ENCODE assay signal across 10 cellular contexts in genomic region chr18:48943333-48943732, GRCh38.
DNase-seq lines count a peak whose midpoint lies in the region; ATAC-seq and TF ChIP-seq lines count a peak whose summit lies in the region.
"Had no signal": no experiment of that assay in that cellular context is flagged by ENCODE, and none has a peak within 500 bp of the region (broad histone marks: within the 10 kb centered on the region; RNA-seq: fewer than 3 reads in every experiment).

No MANE protein-coding gene starts in this region.

- H3K4me1 ChIP-seq in HEK293 (ENCODE audit: control insufficient read depth, insufficient read depth, low read length) (peaks cover 83% of the 10 kb centered on the region), muscle layer of duodenum (ENCODE audit: control insufficient read depth in 1 of 2, insufficient read depth in 2 of 2, low read length in 2 of 2) (peaks cover 42 to 82% of the 10 kb centered on the region in 2 donors)

- CTCF ChIA-PET in HEK293 (lab: Yijun Ruan, JAX) = interaction anchor here (0.6 kb wide), 1 partner anchor 9 kb away, joined by 3 read pairs; no protein-coding TSS in a partner anchor

- H3K36me3 ChIP-seq in HEK293 (ENCODE audit: control insufficient read depth in 2 of 2, insufficient read depth in 1 of 2, low read length in 2 of 2) = peaks cover 4 to 82% of the 10 kb centered on the region in 2 experiments; a peak in 2 of 3 replicates
- H3K36me3 ChIP-seq in muscle layer of duodenum (ENCODE audit: control insufficient read depth in 1 of 2, insufficient read depth in 2 of 2, low read length in 2 of 2) = peaks cover 6 to 8% of the 10 kb centered on the region in 2 donors

- H3K27ac ChIP-seq in 22Rv1 = peak overlapping the region; percentile 49
- peak overlapping the region; percentile 99 for H3K27ac ChIP-seq in HEK293 (ENCODE audit: extremely low read depth, low read depth, low read length)
- H3K27ac ChIP-seq in muscle layer of duodenum (ENCODE audit: low read length) = peak overlapping the region; percentile 76
- H3K27ac ChIP-seq: WERI-Rb-1 had no signal

- peaks cover 72% of the 10 kb centered on the region for H3K36me3 Mint-ChIP-seq in central memory CD8-positive, alpha-beta T cell (ENCODE audit: insufficient read depth)

- H3K4me1 Mint-ChIP-seq in central memory CD8-positive, alpha-beta T cell = peaks cover 94% of the 10 kb centered on the region

- POLR2A ChIA-PET in HEK293 (lab: Yijun Ruan, JAX) = interaction anchor here (1.1 to 12.3 kb wide), 3 partner anchors 9 to 54 kb away, joined by 6 to 252 read pairs (median 9); no protein-coding TSS in a partner anchor

- peak overlapping the region; percentile 26 for H3K4me3 ChIP-seq in HEK293 (ENCODE audit: low read depth, low read length)
- H3K4me3 ChIP-seq in muscle layer of duodenum (ENCODE audit: low read depth in 1 of 2, low read length in 2 of 2) = no peak overlapping the region

- no peaks in the 10 kb centered on the region for H3K9me3 Mint-ChIP-seq in central memory CD8-positive, alpha-beta T cell

- H3K27ac Mint-ChIP-seq in central memory CD8-positive, alpha-beta T cell (ENCODE audit: low read depth) = peak overlapping the region; percentile 84

- H3K9me3 ChIP-seq in HEK293 (ENCODE audit: control insufficient read depth, insufficient read depth, low read depth, low read length) (no peaks in the 10 kb centered on the region), muscle layer of duodenum (ENCODE audit: control insufficient read depth in 1 of 2, low read length in 2 of 2) (no peaks in the 10 kb centered on the region)

- no peak for DNase-seq in central memory CD8-positive, alpha-beta T cell (ENCODE audit: low spot score in 2 of 2)
- DNase-seq in NCI-H510A treated with DMSO at 0.1 percent for 48 hours (lab: John Stamatoyannopoulos, UW) = no peak
- DNase-seq in activated CD4-positive, CD25-positive, alpha-beta regulatory T cell treated with anti-CD3 and anti-CD28 coated beads, Interleukin-2, amount 50 U/mL, for 72 hours = no peak
- DNase-seq: NCI-H2029 treated with DMSO at 0.1 percent for 48 hours, WERI-Rb-1 had no signal

- no peaks in the 10 kb centered on the region for H3K27me3 ChIP-seq in muscle layer of duodenum (ENCODE audit: low read depth, low read length)

- no peak for ATAC-seq in central memory CD8-positive, alpha-beta T cell (replicated peaks; ENCODE audit: extremely low read depth, poor library complexity, severe bottlenecking)
- no peak for ATAC-seq in HG03196 (IDR thresholded peaks at IDR 0.05; ENCODE audit: unreplicated experiment)
- no peak for ATAC-seq in GM21528 (IDR thresholded peaks at IDR 0.05; ENCODE audit: low FRiP score, unreplicated experiment)

- TF ChIP-seq CTCF in 22Rv1 (IDR thresholded peaks at IDR 0.05) = no peak
- no peak for TF ChIP-seq CTCF in HEK293 (tag by site-specific recombination; IDR thresholded peaks at IDR 0.05)

- H3K27me3 Mint-ChIP-seq in central memory CD8-positive, alpha-beta T cell = no peaks in the 10 kb centered on the region

- peak overlapping the region; percentile 68 for H3K4me3 Mint-ChIP-seq in central memory CD8-positive, alpha-beta T cell

TF ChIP-seq in HEK293, 187 proteins besides CTCF, POLR2A, EP300 and RAD21 (continues in another document):
- TF ChIP-seq ZXDB (tag by site-specific recombination; IDR thresholded peaks at IDR 0.05) = no peak
- no peak for TF ChIP-seq ZBTB10 (tag by site-specific recombination; IDR thresholded peaks at IDR 0.05)
- TF ChIP-seq ATF2 (tag by site-specific recombination; IDR thresholded peaks at IDR 0.05; ENCODE audit: low read depth) = peak; percentile 62; the same call in 1 of the 2 replicates
- peak; percentile 95 for TF ChIP-seq OSR2 (tag by site-specific recombination; IDR thresholded peaks at IDR 0.05)
- 0 out of 2 replicates have a peak, but pooled peaks have one; percentile 12 for TF ChIP-seq ZNF596 (tag by site-specific recombination; IDR thresholded peaks at IDR 0.05)
- peak; percentile 83 for TF ChIP-seq IKZF3 (tag by site-specific recombination; IDR thresholded peaks at IDR 0.05)
- TF ChIP-seq ZBTB8A (tag by site-specific recombination; IDR thresholded peaks at IDR 0.05) = 0 out of 2 replicates have a peak, but pooled peaks have one; percentile 20
- TF ChIP-seq ZNF639 (tag by site-specific recombination; IDR thresholded peaks at IDR 0.05) = peak; percentile 87
- no peak for TF ChIP-seq ZNF121 (tag by site-specific recombination; IDR thresholded peaks at IDR 0.05)
- TF ChIP-seq ZNF398 (tag by site-specific recombination; IDR thresholded peaks at IDR 0.05) = peak; percentile 32; the same call in 1 of the 2 replicates
- TF ChIP-seq ZNF366 (tag by site-specific recombination; conservative IDR thresholded peaks at IDR 0.05) = no peak; the same call in 1 of the 2 replicates
- peak; percentile 57 for TF ChIP-seq KLF1 (tag by site-specific recombination; IDR thresholded peaks at IDR 0.05)
- peak; percentile 90; the same call in 1 of the 2 replicates for TF ChIP-seq ZNF600 (tag by site-specific recombination; IDR thresholded peaks at IDR 0.05)
- TF ChIP-seq ZFP69B (tag by site-specific recombination; IDR thresholded peaks at IDR 0.05) = 0 out of 2 replicates have a peak, but pooled peaks have one; percentile 23
- TF ChIP-seq ZSCAN23 (tag by site-specific recombination; IDR thresholded peaks at IDR 0.05) = peak; percentile 86
- TF ChIP-seq ZNF10 (tag by site-specific recombination; IDR thresholded peaks at IDR 0.05) = no peak
- TF ChIP-seq SP7 (tag by site-specific recombination; IDR thresholded peaks at IDR 0.05) = peak; percentile 76
- no peak for TF ChIP-seq GLIS1 (tag by site-specific recombination; IDR thresholded peaks at IDR 0.05)

Comparison
In these comparisons a context has a peak if more than half of its experiments do, and no peak if none do; other contexts are left out.
1. H3K27ac ChIP-seq: peak in every context shown above with its lines; median percentile 99 in HEK293; 76 in muscle layer of duodenum; 49 in 22Rv1.